Comparison of ENCODE assay signal across 10 cellular contexts in genomic region chr4:6633091-6633906, GRCh38. TPM values are rescaled to one million over a fixed set of nuclear protein-coding genes. Genes with fewer than 3 reads are reported as not detected.
A peak's percentile ranks its signal among the peaks of the same experiment; 100 is the strongest.
DNase-seq lines count a peak whose midpoint lies in the region; ATAC-seq and TF ChIP-seq lines count a peak whose summit lies in the region.
"Had no signal": no experiment of that assay in that cellular context is flagged by ENCODE, and none has a peak within 500 bp of the region (broad histone marks: within the 10 kb centered on the region; RNA-seq: fewer than 3 reads in every experiment).

No MANE protein-coding gene starts in this region.

- no peak overlapping the region for H3K4me3 ChIP-seq in gastrocnemius medialis
- no peak overlapping the region for H3K4me3 ChIP-seq in endodermal cell (ENCODE audit: low read length)
- H3K4me3 ChIP-seq: skin epidermis, testis had no signal

- no peak overlapping the region for H3K27ac Mint-ChIP-seq in endodermal cell

- no peaks in the 10 kb centered on the region for H3K9me3 Mint-ChIP-seq in endodermal cell

- H3K4me3 Mint-ChIP-seq in endodermal cell = no peak overlapping the region

- TF ChIP-seq POLR2A in gastrocnemius medialis (IDR thresholded peaks at IDR 0.05) = no peak

- no peaks in the 10 kb centered on the region for H3K9me3 ChIP-seq in gastrocnemius medialis
- H3K9me3 ChIP-seq in endodermal cell (ENCODE audit: control insufficient read depth, low read length) = no peaks in the 10 kb centered on the region
- H3K9me3 ChIP-seq: testis had no signal

- no peak overlapping the region for H3K9ac ChIP-seq in endodermal cell (ENCODE audit: extremely low read depth, low read length, poor library complexity, severe bottlenecking)

- peak; percentile 65 for DNase-seq in HuH-7 (ENCODE audit: low spot score)
- DNase-seq in NCI-H510A treated with DMSO at 0.1 percent for 48 hours (lab: John Stamatoyannopoulos, UW) = peak; percentile 35
- DNase-seq in amniotic epithelial cell (ENCODE audit: low read depth) = peak; percentile 73
- DNase-seq in gastrocnemius medialis = peak; percentile 24 to 66
- no peak for DNase-seq in endodermal cell
- no peak for DNase-seq in cerebellar cortex (ENCODE audit: low spot score)
- DNase-seq: NCI-H446, testis had no signal

- H3K27ac ChIP-seq in gastrocnemius medialis = peak overlapping the region in 2 of 4 donors; percentile 5 to 87
- H3K27ac ChIP-seq in endodermal cell (ENCODE audit: low read depth, low read length) = no peak overlapping the region
- H3K27ac ChIP-seq: skin epidermis, testis had no signal

- no peaks in the 10 kb centered on the region for H3K27me3 Mint-ChIP-seq in endodermal cell (ENCODE audit: insufficient read depth)

- WGBS in endodermal cell (ENCODE audit: insufficient coverage in 1 of 2, insufficient read length in 1 of 2), 2 experiments = 81 to 83% methylated on average over 3 to 10 of the region's 10 CpGs

- peak; percentile 77 to 94 for ATAC-seq in gastrocnemius medialis
- no peak for ATAC-seq in SK-N-SH treated with all-trans-retinoic acid at 6 μM for 48 hours

- no peaks in the 10 kb centered on the region for H3K27me3 ChIP-seq in gastrocnemius medialis
- H3K27me3 ChIP-seq in endodermal cell (ENCODE audit: control insufficient read depth, insufficient read depth, low read length, poor library complexity, severe bottlenecking) = no peaks in the 10 kb centered on the region
- H3K27me3 ChIP-seq: testis had no signal

- in situ Hi-C loops in gastrocnemius medialis (cut with MboI; ENCODE audit: low sequenced_read_pairs in 4 of 4) = no loop called here

- no peaks in the 10 kb centered on the region for H3K36me3 Mint-ChIP-seq in endodermal cell (ENCODE audit: low read depth)

- H3K4me1 Mint-ChIP-seq in endodermal cell = no peaks in the 10 kb centered on the region

- H3K36me3 ChIP-seq in gastrocnemius medialis (no peaks in the 10 kb centered on the region), endodermal cell (ENCODE audit: control insufficient read depth, insufficient read depth, low read length) (no peaks in the 10 kb centered on the region)

- TF ChIP-seq CTCF in gastrocnemius medialis (IDR thresholded peaks at IDR 0.05 in 4 of 5, conservative IDR thresholded peaks at IDR 0.05 in 1 of 5) (no peak), endodermal cell (conservative IDR thresholded peaks at IDR 0.05) (no peak)

- peaks cover 0 to 19% of the 10 kb centered on the region in 2 donors for H3K4me1 ChIP-seq in gastrocnemius medialis
- no peaks in the 10 kb centered on the region for H3K4me1 ChIP-seq in endodermal cell (ENCODE audit: control insufficient read depth, insufficient read depth, low read length)
- H3K4me1 ChIP-seq: testis had no signal

- intact Hi-C loops in gastrocnemius medialis (cut with DNase I; ENCODE audit: low total_unique reads) = no loop called here

TF ChIP-seq in SK-N-SH treated with all-trans-retinoic acid at 6 μM for 48 hours, 23 proteins besides CTCF, POLR2A, EP300 and RAD21:
- TF ChIP-seq ESRRG (CRISPR knock-in tag; IDR thresholded peaks at IDR 0.05) (no peak), POU6F1 (CRISPR knock-in tag; IDR thresholded peaks at IDR 0.05; ENCODE audit: borderline replicate concordance, low read depth) (no peak), ZNF70 (CRISPR knock-in tag; IDR thresholded peaks at IDR 0.05) (no peak), BACH2 (CRISPR knock-in tag; IDR thresholded peaks at IDR 0.05; ENCODE audit: borderline replicate concordance) (no peak), ZC3H10 (CRISPR knock-in tag; IDR thresholded peaks at IDR 0.05) (no peak), PATZ1 (CRISPR knock-in tag; IDR thresholded peaks at IDR 0.05; ENCODE audit: borderline replicate concordance) (no peak), TCF4 (CRISPR knock-in tag; IDR thresholded peaks at IDR 0.05; ENCODE audit: borderline replicate concordance) (no peak), ZNF565 (CRISPR knock-in tag; conservative IDR thresholded peaks at IDR 0.05; ENCODE audit: low read depth) (no peak), CSRNP3 (CRISPR knock-in tag; IDR thresholded peaks at IDR 0.05) (no peak)

RNA-seq across cellular contexts. Expression of gene MRFAP1, which starts 7.2 kb away (rescaled TPM):
- 100 to 1,000 TPM; 180 to 281 (median 206) TPM for total RNA-seq in gastrocnemius medialis
- 100 to 1,000 TPM; 231 to 239 TPM for total RNA-seq in endodermal cell
- polyA plus RNA-seq in endodermal cell (2013, experiment 1 of 2) = 248 TPM
- 221 TPM for polyA plus RNA-seq in endodermal cell (2013, experiment 2 of 2)

RNA-seq across cellular contexts. Expression of gene MAN2B2, which starts 58.3 kb away (rescaled TPM):
- total RNA-seq in gastrocnemius medialis (1 to 10 TPM; 3.3 to 5.6 (median 4.5) TPM), endodermal cell (10 to 100 TPM; 13.3 to 20.8 TPM)
- polyA plus RNA-seq in endodermal cell (2013, experiment 1 of 2) = 7.7 TPM
- polyA plus RNA-seq in endodermal cell (2013, experiment 2 of 2) = 7.5 TPM

Comparison
In these comparisons a context has a peak if more than half of its experiments do, and no peak if none do; other contexts are left out.
1. DNase-seq: peak in HuH-7 (single experiment), NCI-H510A treated with DMSO at 0.1 percent for 48 hours (single experiment), amniotic epithelial cell (single experiment) and gastrocnemius medialis (2 of 2); none in endodermal cell (single experiment) and cerebellar cortex (single experiment).